ENCODE assay signal across 1 cellular context in the genomic region with DNA sequence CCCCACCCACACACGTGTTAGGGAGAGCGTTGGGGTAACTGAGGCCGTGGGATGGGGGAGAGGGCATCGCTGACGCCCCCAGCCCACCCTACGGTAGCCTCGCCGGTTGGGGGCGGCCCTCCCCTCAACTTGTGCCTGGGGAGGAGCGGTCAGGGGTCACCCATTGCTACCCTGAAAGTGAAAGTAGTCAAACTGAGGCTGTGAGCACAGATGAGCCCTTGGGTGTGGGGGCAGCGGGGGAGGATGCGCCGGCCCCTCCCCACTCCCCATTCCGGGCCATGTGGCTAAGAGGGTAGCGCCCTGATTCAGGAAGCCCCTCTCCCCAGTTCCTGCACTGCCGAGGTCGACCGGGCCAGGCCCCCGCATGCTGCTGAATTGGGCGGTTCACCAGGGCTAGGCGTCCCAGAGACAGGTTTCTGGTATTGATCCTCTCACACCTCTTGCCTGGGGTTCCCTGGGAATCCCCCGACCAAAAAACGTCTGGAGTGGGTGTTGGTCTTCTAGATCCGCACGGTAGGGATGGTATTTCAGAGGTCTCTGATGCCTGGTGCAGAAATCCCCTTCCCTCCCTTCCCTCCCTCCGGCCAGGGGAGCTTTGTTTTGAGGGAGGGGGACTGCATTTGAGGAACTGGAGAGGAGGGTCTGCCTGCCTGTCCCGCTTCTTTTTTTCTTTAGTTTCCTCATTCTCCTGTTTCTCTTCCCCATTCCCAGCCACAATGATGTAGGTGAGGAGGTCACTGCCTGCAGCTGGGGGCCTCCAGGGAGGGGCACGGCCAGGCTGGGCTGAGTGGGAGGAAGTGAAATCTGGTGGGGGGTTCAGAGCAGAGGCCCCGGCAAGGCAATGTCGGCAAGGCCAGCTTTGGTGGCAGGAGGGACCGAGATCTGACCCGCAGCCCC.
A peak's percentile ranks its signal among the peaks of the same experiment; 100 is the strongest.
TF ChIP-seq lines count a peak whose summit lies in the region.

No MANE protein-coding gene starts in this region.

TF ChIP-seq in HepG2, 621 proteins besides CTCF, POLR2A, EP300 and RAD21 (continued from another document and continues in another):
- TF ChIP-seq EZH2 (conservative IDR thresholded peaks at IDR 0.05; ENCODE audit: low read depth, low read length) (no peak), PTBP1 (IDR thresholded peaks at IDR 0.05; ENCODE audit: low read depth, low read length, poor library complexity, severe bottlenecking) (no peak), ETV5 (CRISPR knock-in tag; IDR thresholded peaks at IDR 0.05; ENCODE audit: borderline replicate concordance) (no peak), HOXA3 (CRISPR knock-in tag; IDR thresholded peaks at IDR 0.05) (peak; percentile 33; the same call in 1 of the 2 replicates), KDM3A (CRISPR knock-in tag; IDR thresholded peaks at IDR 0.05; ENCODE audit: low read depth) (no peak), ZNF605 (CRISPR knock-in tag; IDR thresholded peaks at IDR 0.05) (peak; percentile 34; the same call in 1 of the 2 replicates), ZNF788 (CRISPR knock-in tag; IDR thresholded peaks at IDR 0.05; ENCODE audit: borderline replicate concordance) (0 out of 2 replicates have a peak, but pooled peaks have one; percentile 7), AKAP8 (CRISPR knock-in tag; IDR thresholded peaks at IDR 0.05) (peak; percentile 52; the same call in 1 of the 2 replicates), ZBTB7A (CRISPR knock-in tag; IDR thresholded peaks at IDR 0.05) (peak; percentile 54; the same call in 1 of the 2 replicates), ZNF891 (CRISPR knock-in tag; IDR thresholded peaks at IDR 0.05) (0 out of 2 replicates have a peak, but pooled peaks have one; percentile 49), ZNF234 (CRISPR knock-in tag; conservative IDR thresholded peaks at IDR 0.05) (no peak), PHB2 (IDR thresholded peaks at IDR 0.05; ENCODE audit: partially characterized antibody) (no peak), ZNF296 (CRISPR knock-in tag; conservative IDR thresholded peaks at IDR 0.05) (no peak), GATAD1 (CRISPR knock-in tag; IDR thresholded peaks at IDR 0.05) (no peak), SNRNP70 (IDR thresholded peaks at IDR 0.05; ENCODE audit: low read depth, low read length) (no peak), CCAR2 (optimal IDR thresholded peaks at IDR 0.05; ENCODE audit: low read depth, low read length) (no peak), KLF12 (CRISPR knock-in tag; IDR thresholded peaks at IDR 0.05; ENCODE audit: borderline replicate concordance) (0 out of 2 replicates have a peak, but pooled peaks have one; percentile 43), ZFP90 (CRISPR knock-in tag; IDR thresholded peaks at IDR 0.05; ENCODE audit: borderline replicate concordance) (peak; percentile 64; the same call in 1 of the 2 replicates), ZNF468 (CRISPR knock-in tag; IDR thresholded peaks at IDR 0.05) (no peak), ZNF546 (CRISPR knock-in tag; conservative IDR thresholded peaks at IDR 0.05) (0 out of 2 replicates have a peak, but pooled peaks have one; percentile 47), ZNF670 (CRISPR knock-in tag; IDR thresholded peaks at IDR 0.05; ENCODE audit: borderline replicate concordance) (no peak), MYC (CRISPR knock-in tag; IDR thresholded peaks at IDR 0.05; ENCODE audit: borderline replicate concordance) (peak; percentile 49; the same call in 1 of the 2 replicates), NAIF1 (CRISPR knock-in tag; IDR thresholded peaks at IDR 0.05; ENCODE audit: borderline replicate concordance) (no peak), SAP130 (CRISPR knock-in tag; IDR thresholded peaks at IDR 0.05; ENCODE audit: low read depth) (peak; percentile 30; the same call in 1 of the 2 replicates), TARDBP (CRISPR knock-in tag; IDR thresholded peaks at IDR 0.05) (no peak), FOXJ3 (CRISPR knock-in tag; IDR thresholded peaks at IDR 0.05; ENCODE audit: borderline replicate concordance) (no peak), YEATS4 (CRISPR knock-in tag; IDR thresholded peaks at IDR 0.05; ENCODE audit: borderline replicate concordance) (0 out of 2 replicates have a peak, but pooled peaks have one; percentile 28), ZNF879 (CRISPR knock-in tag; IDR thresholded peaks at IDR 0.05) (no peak), RFXAP (CRISPR knock-in tag; IDR thresholded peaks at IDR 0.05; ENCODE audit: borderline replicate concordance) (0 out of 2 replicates have a peak, but pooled peaks have one; percentile 53)
- TF ChIP-seq, protein P1, sequence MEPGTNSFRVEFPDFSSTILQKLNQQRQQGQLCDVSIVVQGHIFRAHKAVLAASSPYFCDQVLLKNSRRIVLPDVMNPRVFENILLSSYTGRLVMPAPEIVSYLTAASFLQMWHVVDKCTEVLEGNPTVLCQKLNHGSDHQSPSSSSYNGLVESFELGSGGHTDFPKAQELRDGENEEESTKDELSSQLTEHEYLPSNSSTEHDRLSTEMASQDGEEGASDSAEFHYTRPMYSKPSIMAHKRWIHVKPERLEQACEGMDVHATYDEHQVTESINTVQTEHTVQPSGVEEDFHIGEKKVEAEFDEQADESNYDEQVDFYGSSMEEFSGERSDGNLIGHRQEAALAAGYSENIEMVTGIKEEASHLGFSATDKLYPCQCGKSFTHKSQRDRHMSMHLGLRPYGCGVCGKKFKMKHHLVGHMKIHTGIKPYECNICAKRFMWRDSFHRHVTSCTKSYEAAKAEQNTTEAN (CRISPR knock-in tag; conservative IDR thresholded peaks at IDR 0.05): no peak
- TF ChIP-seq, protein P2, sequence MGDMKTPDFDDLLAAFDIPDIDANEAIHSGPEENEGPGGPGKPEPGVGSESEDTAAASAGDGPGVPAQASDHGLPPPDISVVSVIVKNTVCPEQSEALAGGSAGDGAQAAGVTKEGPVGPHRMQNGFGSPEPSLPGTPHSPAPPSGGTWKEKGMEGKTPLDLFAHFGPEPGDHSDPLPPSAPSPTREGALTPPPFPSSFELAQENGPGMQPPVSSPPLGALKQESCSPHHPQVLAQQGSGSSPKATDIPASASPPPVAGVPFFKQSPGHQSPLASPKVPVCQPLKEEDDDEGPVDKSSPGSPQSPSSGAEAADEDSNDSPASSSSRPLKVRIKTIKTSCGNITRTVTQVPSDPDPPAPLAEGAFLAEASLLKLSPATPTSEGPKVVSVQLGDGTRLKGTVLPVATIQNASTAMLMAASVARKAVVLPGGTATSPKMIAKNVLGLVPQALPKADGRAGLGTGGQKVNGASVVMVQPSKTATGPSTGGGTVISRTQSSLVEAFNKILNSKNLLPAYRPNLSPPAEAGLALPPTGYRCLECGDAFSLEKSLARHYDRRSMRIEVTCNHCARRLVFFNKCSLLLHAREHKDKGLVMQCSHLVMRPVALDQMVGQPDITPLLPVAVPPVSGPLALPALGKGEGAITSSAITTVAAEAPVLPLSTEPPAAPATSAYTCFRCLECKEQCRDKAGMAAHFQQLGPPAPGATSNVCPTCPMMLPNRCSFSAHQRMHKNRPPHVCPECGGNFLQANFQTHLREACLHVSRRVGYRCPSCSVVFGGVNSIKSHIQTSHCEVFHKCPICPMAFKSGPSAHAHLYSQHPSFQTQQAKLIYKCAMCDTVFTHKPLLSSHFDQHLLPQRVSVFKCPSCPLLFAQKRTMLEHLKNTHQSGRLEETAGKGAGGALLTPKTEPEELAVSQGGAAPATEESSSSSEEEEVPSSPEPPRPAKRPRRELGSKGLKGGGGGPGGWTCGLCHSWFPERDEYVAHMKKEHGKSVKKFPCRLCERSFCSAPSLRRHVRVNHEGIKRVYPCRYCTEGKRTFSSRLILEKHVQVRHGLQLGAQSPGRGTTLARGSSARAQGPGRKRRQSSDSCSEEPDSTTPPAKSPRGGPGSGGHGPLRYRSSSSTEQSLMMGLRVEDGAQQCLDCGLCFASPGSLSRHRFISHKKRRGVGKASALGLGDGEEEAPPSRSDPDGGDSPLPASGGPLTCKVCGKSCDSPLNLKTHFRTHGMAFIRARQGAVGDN (CRISPR knock-in tag; IDR thresholded peaks at IDR 0.05): peak; percentile 6; the same call in 1 of the 2 replicates
- TF ChIP-seq, protein P3, sequence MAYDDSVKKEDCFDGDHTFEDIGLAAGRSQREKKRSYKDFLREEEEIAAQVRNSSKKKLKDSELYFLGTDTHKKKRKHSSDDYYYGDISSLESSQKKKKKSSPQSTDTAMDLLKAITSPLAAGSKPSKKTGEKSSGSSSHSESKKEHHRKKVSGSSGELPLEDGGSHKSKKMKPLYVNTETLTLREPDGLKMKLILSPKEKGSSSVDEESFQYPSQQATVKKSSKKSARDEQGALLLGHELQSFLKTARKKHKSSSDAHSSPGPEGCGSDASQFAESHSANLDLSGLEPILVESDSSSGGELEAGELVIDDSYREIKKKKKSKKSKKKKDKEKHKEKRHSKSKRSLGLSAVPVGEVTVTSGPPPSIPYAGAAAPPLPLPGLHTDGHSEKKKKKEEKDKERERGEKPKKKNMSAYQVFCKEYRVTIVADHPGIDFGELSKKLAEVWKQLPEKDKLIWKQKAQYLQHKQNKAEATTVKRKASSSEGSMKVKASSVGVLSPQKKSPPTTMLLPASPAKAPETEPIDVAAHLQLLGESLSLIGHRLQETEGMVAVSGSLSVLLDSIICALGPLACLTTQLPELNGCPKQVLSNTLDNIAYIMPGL (CRISPR knock-in tag; IDR thresholded peaks at IDR 0.05; ENCODE audit: borderline replicate concordance in 1 of 2, low read depth in 1 of 2): peak in 1 of 2 experiments; percentile 26; a peak in 1 of 4 replicates
- TF ChIP-seq, protein P4, sequence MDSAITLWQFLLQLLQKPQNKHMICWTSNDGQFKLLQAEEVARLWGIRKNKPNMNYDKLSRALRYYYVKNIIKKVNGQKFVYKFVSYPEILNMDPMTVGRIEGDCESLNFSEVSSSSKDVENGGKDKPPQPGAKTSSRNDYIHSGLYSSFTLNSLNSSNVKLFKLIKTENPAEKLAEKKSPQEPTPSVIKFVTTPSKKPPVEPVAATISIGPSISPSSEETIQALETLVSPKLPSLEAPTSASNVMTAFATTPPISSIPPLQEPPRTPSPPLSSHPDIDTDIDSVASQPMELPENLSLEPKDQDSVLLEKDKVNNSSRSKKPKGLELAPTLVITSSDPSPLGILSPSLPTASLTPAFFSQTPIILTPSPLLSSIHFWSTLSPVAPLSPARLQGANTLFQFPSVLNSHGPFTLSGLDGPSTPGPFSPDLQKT (CRISPR knock-in tag; IDR thresholded peaks at IDR 0.05; ENCODE audit: borderline replicate concordance): no peak
- TF ChIP-seq, protein P5, sequence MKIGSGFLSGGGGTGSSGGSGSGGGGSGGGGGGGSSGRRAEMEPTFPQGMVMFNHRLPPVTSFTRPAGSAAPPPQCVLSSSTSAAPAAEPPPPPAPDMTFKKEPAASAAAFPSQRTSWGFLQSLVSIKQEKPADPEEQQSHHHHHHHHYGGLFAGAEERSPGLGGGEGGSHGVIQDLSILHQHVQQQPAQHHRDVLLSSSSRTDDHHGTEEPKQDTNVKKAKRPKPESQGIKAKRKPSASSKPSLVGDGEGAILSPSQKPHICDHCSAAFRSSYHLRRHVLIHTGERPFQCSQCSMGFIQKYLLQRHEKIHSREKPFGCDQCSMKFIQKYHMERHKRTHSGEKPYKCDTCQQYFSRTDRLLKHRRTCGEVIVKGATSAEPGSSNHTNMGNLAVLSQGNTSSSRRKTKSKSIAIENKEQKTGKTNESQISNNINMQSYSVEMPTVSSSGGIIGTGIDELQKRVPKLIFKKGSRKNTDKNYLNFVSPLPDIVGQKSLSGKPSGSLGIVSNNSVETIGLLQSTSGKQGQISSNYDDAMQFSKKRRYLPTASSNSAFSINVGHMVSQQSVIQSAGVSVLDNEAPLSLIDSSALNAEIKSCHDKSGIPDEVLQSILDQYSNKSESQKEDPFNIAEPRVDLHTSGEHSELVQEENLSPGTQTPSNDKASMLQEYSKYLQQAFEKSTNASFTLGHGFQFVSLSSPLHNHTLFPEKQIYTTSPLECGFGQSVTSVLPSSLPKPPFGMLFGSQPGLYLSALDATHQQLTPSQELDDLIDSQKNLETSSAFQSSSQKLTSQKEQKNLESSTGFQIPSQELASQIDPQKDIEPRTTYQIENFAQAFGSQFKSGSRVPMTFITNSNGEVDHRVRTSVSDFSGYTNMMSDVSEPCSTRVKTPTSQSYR (CRISPR knock-in tag; IDR thresholded peaks at IDR 0.05; ENCODE audit: borderline replicate concordance): no peak
- TF ChIP-seq, protein P6, sequence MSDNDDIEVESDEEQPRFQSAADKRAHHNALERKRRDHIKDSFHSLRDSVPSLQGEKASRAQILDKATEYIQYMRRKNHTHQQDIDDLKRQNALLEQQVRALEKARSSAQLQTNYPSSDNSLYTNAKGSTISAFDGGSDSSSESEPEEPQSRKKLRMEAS (IDR thresholded peaks at IDR 0.05): 0 out of 2 replicates have a peak, but pooled peaks have one; percentile 21
- TF ChIP-seq, protein P7, sequence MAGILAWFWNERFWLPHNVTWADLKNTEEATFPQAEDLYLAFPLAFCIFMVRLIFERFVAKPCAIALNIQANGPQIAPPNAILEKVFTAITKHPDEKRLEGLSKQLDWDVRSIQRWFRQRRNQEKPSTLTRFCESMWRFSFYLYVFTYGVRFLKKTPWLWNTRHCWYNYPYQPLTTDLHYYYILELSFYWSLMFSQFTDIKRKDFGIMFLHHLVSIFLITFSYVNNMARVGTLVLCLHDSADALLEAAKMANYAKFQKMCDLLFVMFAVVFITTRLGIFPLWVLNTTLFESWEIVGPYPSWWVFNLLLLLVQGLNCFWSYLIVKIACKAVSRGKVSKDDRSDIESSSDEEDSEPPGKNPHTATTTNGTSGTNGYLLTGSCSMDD (CRISPR knock-in tag; IDR thresholded peaks at IDR 0.05): no peak
- TF ChIP-seq, protein P8, sequence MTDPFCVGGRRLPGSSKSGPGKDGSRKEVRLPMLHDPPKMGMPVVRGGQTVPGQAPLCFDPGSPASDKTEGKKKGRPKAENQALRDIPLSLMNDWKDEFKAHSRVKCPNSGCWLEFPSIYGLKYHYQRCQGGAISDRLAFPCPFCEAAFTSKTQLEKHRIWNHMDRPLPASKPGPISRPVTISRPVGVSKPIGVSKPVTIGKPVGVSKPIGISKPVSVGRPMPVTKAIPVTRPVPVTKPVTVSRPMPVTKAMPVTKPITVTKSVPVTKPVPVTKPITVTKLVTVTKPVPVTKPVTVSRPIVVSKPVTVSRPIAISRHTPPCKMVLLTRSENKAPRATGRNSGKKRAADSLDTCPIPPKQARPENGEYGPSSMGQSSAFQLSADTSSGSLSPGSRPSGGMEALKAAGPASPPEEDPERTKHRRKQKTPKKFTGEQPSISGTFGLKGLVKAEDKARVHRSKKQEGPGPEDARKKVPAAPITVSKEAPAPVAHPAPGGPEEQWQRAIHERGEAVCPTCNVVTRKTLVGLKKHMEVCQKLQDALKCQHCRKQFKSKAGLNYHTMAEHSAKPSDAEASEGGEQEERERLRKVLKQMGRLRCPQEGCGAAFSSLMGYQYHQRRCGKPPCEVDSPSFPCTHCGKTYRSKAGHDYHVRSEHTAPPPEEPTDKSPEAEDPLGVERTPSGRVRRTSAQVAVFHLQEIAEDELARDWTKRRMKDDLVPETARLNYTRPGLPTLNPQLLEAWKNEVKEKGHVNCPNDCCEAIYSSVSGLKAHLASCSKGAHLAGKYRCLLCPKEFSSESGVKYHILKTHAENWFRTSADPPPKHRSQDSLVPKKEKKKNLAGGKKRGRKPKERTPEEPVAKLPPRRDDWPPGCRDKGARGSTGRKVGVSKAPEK (CRISPR knock-in tag; IDR thresholded peaks at IDR 0.05; ENCODE audit: borderline replicate concordance): no peak
- TF ChIP-seq, protein P9, sequence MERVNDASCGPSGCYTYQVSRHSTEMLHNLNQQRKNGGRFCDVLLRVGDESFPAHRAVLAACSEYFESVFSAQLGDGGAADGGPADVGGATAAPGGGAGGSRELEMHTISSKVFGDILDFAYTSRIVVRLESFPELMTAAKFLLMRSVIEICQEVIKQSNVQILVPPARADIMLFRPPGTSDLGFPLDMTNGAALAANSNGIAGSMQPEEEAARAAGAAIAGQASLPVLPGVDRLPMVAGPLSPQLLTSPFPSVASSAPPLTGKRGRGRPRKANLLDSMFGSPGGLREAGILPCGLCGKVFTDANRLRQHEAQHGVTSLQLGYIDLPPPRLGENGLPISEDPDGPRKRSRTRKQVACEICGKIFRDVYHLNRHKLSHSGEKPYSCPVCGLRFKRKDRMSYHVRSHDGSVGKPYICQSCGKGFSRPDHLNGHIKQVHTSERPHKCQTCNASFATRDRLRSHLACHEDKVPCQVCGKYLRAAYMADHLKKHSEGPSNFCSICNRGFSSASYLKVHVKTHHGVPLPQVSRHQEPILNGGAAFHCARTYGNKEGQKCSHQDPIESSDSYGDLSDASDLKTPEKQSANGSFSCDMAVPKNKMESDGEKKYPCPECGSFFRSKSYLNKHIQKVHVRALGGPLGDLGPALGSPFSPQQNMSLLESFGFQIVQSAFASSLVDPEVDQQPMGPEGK (CRISPR knock-in tag; IDR thresholded peaks at IDR 0.05): peak; percentile 59
